ENCODE assay signal across 8 cellular contexts in the genomic region with DNA sequence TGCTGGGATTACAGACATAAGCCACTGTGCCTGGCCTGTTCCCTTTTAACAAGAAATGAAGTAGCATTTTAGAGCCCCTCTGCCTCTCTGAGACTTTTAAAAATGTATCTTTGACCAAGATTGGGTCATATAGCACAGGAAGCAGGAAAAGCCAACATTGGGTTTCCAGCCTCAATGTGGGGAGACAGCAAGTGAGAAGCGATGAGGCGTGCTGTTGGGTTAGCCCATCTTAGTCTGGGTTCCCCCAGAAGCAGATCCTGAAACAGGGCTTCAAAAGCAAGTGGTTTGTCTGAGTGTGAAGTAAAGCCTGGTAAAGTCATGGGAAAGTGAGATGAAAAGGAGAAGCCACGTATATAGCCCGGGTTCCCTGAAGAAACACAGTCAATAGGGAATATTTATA. TPM values are rescaled to one million over a fixed set of nuclear protein-coding genes. Genes with fewer than 3 reads are reported as not detected.
"Had no signal": no experiment of that assay in that cellular context is flagged by ENCODE, and none has a peak within 500 bp of the region (broad histone marks: within the 10 kb centered on the region; RNA-seq: fewer than 3 reads in every experiment).

No MANE protein-coding gene starts in this region.

- DNase-seq: GDM1, GF-D8 had no signal

- FAIRE-seq: G401.6, GM12891, GM12892, GM18507, GM19239 had no signal

RNA-seq across cellular contexts. Expression of a gene that starts 48.2 kb away (rescaled TPM):
- total RNA-seq: G401 had no signal
